1 cellular context compared by ENCODE assay signal in genomic region chr18:44823286-44823685, GRCh38.
TF ChIP-seq lines count a peak whose summit lies in the region.

No MANE protein-coding gene starts in this region.

TF ChIP-seq in SK-N-SH treated with all-trans-retinoic acid at 6 μM for 48 hours, 23 proteins besides CTCF, POLR2A, EP300 and RAD21 (continued from another document):
- TF ChIP-seq TSHZ2 (CRISPR knock-in tag; IDR thresholded peaks at IDR 0.05) (no peak), ZFP3 (CRISPR knock-in tag; IDR thresholded peaks at IDR 0.05) (no peak), RARB (CRISPR knock-in tag; IDR thresholded peaks at IDR 0.05) (no peak), GLIS3 (CRISPR knock-in tag; IDR thresholded peaks at IDR 0.05) (no peak), ARNTL (CRISPR knock-in tag; IDR thresholded peaks at IDR 0.05; ENCODE audit: borderline replicate concordance, low read depth) (no peak)
